Comparison of ENCODE assay signal across 8 cellular contexts in genomic region chr2:11784747-11785610, GRCh38. TPM values are rescaled to one million over a fixed set of nuclear protein-coding genes. Genes with fewer than 3 reads are reported as not detected.
DNase-seq lines count a peak whose midpoint lies in the region; ATAC-seq, FAIRE-seq and TF ChIP-seq lines count a peak whose summit lies in the region.

No MANE protein-coding gene starts in this region.

- ATAC-seq in stimulated activated naive B cell treated with anti-CD40 and anti-IgM and Interleukin-4, amounts not matched to agents 10 μg/mL and 1 μg/mL and 100 μg/mL, for 72 hours (replicated peaks), result peak; percentile 50 to 54
- ATAC-seq in HG03196 (IDR thresholded peaks at IDR 0.05; ENCODE audit: unreplicated experiment), result no peak

- no peaks in the 10 kb centered on the region for H3K9me2 ChIP-seq in DOHH2 (replicated peaks; ENCODE audit: control insufficient read depth, low read length)

- H3F3A ChIP-seq in DOHH2 (ENCODE audit: control insufficient read depth, insufficient read depth), result no peaks in the 10 kb centered on the region

- TF ChIP-seq POLR2A in endothelial cell of umbilical vein (IDR thresholded peaks at IDR 0.05; ENCODE audit: low read depth, low read length), result no peak

- dilution Hi-C loops in endothelial cell of umbilical vein (cut with MboI; ENCODE audit: extremely low pct_ligation_motif_present, low sequenced_read_pairs), result no loop called here

- peaks cover 75 to 84% of the 10 kb centered on the region in 2 donors for H3K36me3 Mint-ChIP-seq in stimulated activated naive B cell treated with anti-CD40 and anti-IgM and Interleukin-4, amounts not matched to agents 10 μg/mL and 1 μg/mL and 100 μg/mL, for 72 hours

- H3K9me1 ChIP-seq in endothelial cell of umbilical vein (replicated peaks; ENCODE audit: control insufficient read depth, extremely low read depth, insufficient read depth, low read length), result no peaks in the 10 kb centered on the region

- H3K27ac Mint-ChIP-seq in stimulated activated naive B cell treated with anti-CD40 and anti-IgM and Interleukin-4, amounts not matched to agents 10 μg/mL and 1 μg/mL and 100 μg/mL, for 72 hours, result no peak overlapping the region

- H3K4me2 ChIP-seq in DOHH2 (ENCODE audit: low read length) (no peak overlapping the region), endothelial cell of umbilical vein (ENCODE audit: insufficient read depth, low read length) (no peak overlapping the region)

- no peaks in the 10 kb centered on the region for H3K9me3 Mint-ChIP-seq in stimulated activated naive B cell treated with anti-CD40 and anti-IgM and Interleukin-4, amounts not matched to agents 10 μg/mL and 1 μg/mL and 100 μg/mL, for 72 hours

- H3K4me1 ChIP-seq in DOHH2 (ENCODE audit: control insufficient read depth, low read length) (no peaks in the 10 kb centered on the region), endothelial cell of umbilical vein (ENCODE audit: control insufficient read depth, extremely low read depth, insufficient read depth, low read length) (no peaks in the 10 kb centered on the region)

- peak; percentile 47 for FAIRE-seq in endothelial cell of umbilical vein (lab: Jason Lieb, UNC)

- H3K27me3 ChIP-seq in DOHH2 (ENCODE audit: control insufficient read depth, low read length), result no peaks in the 10 kb centered on the region
- no peaks in the 10 kb centered on the region for H3K27me3 ChIP-seq in endothelial cell of umbilical vein (ENCODE audit: control insufficient read depth in 2 of 2, insufficient read depth in 2 of 2, low read length in 2 of 2)

- peak; percentile 83 for DNase-seq in activated CD8-positive, alpha-beta memory T cell treated with anti-CD3 and anti-CD28 coated beads, Interleukin-2, amount 50 U/mL, for 48 hours
- peak; percentile 49 for DNase-seq in endothelial cell of umbilical vein (ENCODE audit: low read depth, low spot score)
- peak; percentile 89 for DNase-seq in mesenteric fat pad (ENCODE audit: low spot score)
- peak; percentile 11 for DNase-seq in stimulated activated naive B cell treated with anti-CD40 and anti-IgM and Interleukin-4, amounts not matched to agents 10 μg/mL and 1 μg/mL and 100 μg/mL, for 72 hours
- DNase-seq in NCI-H510A treated with DMSO at 0.1 percent for 48 hours (lab: John Stamatoyannopoulos, UW), result no peak

- POLR2A ChIA-PET in endothelial cell of umbilical vein (lab: Charles Lee), result no interaction called here

- peaks cover 4 to 5% of the 10 kb centered on the region in 2 donors for H3K4me1 Mint-ChIP-seq in stimulated activated naive B cell treated with anti-CD40 and anti-IgM and Interleukin-4, amounts not matched to agents 10 μg/mL and 1 μg/mL and 100 μg/mL, for 72 hours

- H2AFZ ChIP-seq in endothelial cell of umbilical vein (ENCODE audit: low read depth, low read length), result peak overlapping the region; percentile 64

- H3K4me3 ChIP-seq in DOHH2 (ENCODE audit: low read length) (no peak overlapping the region), endothelial cell of umbilical vein (replicated peaks in 1 of 3; ENCODE audit: insufficient read depth in 1 of 3, low read depth in 1 of 3, low read length in 3 of 3) (peak overlapping the region in 1 of 3 experiments; percentile 26)

- no peaks in the 10 kb centered on the region for H3K9me3 ChIP-seq in DOHH2 (ENCODE audit: control insufficient read depth, insufficient read depth, low read length)
- no peaks in the 10 kb centered on the region for H3K9me3 ChIP-seq in endothelial cell of umbilical vein (replicated peaks; ENCODE audit: control insufficient read depth, insufficient read depth, low read length)

- H3K27me3 Mint-ChIP-seq in stimulated activated naive B cell treated with anti-CD40 and anti-IgM and Interleukin-4, amounts not matched to agents 10 μg/mL and 1 μg/mL and 100 μg/mL, for 72 hours, result no peaks in the 10 kb centered on the region

- CTCF ChIA-PET in endothelial cell of umbilical vein (lab: Charles Lee), result interaction anchor here (0.6 to 9.6 kb wide), 25 partner anchors 8 to 1222 kb away, joined by 3 to 188 read pairs (median 4); partner anchors contain the start of gene LPIN1

- no peak overlapping the region for H3K4me3 Mint-ChIP-seq in stimulated activated naive B cell treated with anti-CD40 and anti-IgM and Interleukin-4, amounts not matched to agents 10 μg/mL and 1 μg/mL and 100 μg/mL, for 72 hours

- H3K9ac ChIP-seq in endothelial cell of umbilical vein (replicated peaks; ENCODE audit: extremely low read depth, insufficient read depth, low read length), result no peak overlapping the region

- H3K27ac ChIP-seq in DOHH2 (ENCODE audit: low read depth, low read length) (no peak overlapping the region), endothelial cell of umbilical vein (ENCODE audit: insufficient read depth, low read depth, low read length) (no peak overlapping the region)

- no TSS peak for BruUV-seq in endothelial cell of umbilical vein (replicated peaks; lab: Mats Ljungman, UMichigan)

- peak; percentile 82 for TF ChIP-seq CTCF in DOHH2 (IDR thresholded peaks at IDR 0.05; ENCODE audit: low read depth, low read length, poor library complexity, severe bottlenecking)
- peak; percentile 95 for TF ChIP-seq CTCF in LNCAP (IDR thresholded peaks at IDR 0.05)
- TF ChIP-seq CTCF in endothelial cell of umbilical vein (IDR thresholded peaks at IDR 0.05; ENCODE audit: extremely low read depth in 1 of 2, insufficient read depth in 1 of 2, low read depth in 1 of 2, low read length in 2 of 2), result peak; percentile 94 to 99

- H3K79me2 ChIP-seq in DOHH2 (ENCODE audit: control insufficient read depth, low read length) (no peaks in the 10 kb centered on the region), endothelial cell of umbilical vein (ENCODE audit: control insufficient read depth, insufficient read depth, low read length) (no peaks in the 10 kb centered on the region)

- H4K20me1 ChIP-seq in DOHH2 (ENCODE audit: control insufficient read depth, insufficient read depth, low read depth, low read length) (peaks cover 3% of the 10 kb centered on the region; the same call in 1 of the 2 replicates), endothelial cell of umbilical vein (replicated peaks; ENCODE audit: control insufficient read depth, extremely low read depth, insufficient read depth, low read length) (no peaks in the 10 kb centered on the region)

- intact Hi-C loops in endothelial cell of umbilical vein (cut with micrococcal nuclease), result loop anchor here (1.0 kb wide), 2 partner anchors 47 to 97 kb away; no protein-coding TSS in a partner anchor

- H3K36me3 ChIP-seq in DOHH2 (ENCODE audit: control insufficient read depth, low read length), result peaks cover 63% of the 10 kb centered on the region
- peaks cover 29 to 31% of the 10 kb centered on the region in 2 experiments for H3K36me3 ChIP-seq in endothelial cell of umbilical vein (ENCODE audit: control insufficient read depth in 2 of 2, extremely low read depth in 1 of 2, insufficient read depth in 2 of 2, low read length in 2 of 2)

TF ChIP-seq in endothelial cell of umbilical vein, 7 proteins besides CTCF, POLR2A, EP300 and RAD21:
- no peak for TF ChIP-seq FOS (IDR thresholded peaks at IDR 0.05; ENCODE audit: borderline replicate concordance, insufficient read depth, low read length)
- TF ChIP-seq JUN (IDR thresholded peaks at IDR 0.05; ENCODE audit: borderline replicate concordance, insufficient read depth, insufficient read length, low read depth), result no peak
- no peak for TF ChIP-seq MYC (IDR thresholded peaks at IDR 0.05; ENCODE audit: low read depth, low read length)
- no peak for TF ChIP-seq POLR2AphosphoS5 (IDR thresholded peaks at IDR 0.05; ENCODE audit: insufficient read depth, low read depth, low read length)

RNA-seq across cellular contexts. Expression of gene LPIN1, which starts 38.5 kb away (rescaled TPM):
- total RNA-seq in endothelial cell of umbilical vein (66.6 and 80.4 TPM in 2 replicates), mesenteric fat pad (198 TPM)
- 19.5 and 26.6 TPM in 2 replicates for polyA plus RNA-seq in endothelial cell of umbilical vein
- 26.1 TPM in 2 replicates for polyA plus RNA-seq in endothelial cell of umbilical vein (2011; cell fraction: cytosol; rRNA removed)
- polyA plus RNA-seq in endothelial cell of umbilical vein (2011; cell fraction: nucleus; rRNA removed), result 77.8 and 85.7 TPM in 2 replicates
- 25.5 and 31.7 TPM in 2 replicates for polyA plus RNA-seq in endothelial cell of umbilical vein (2012)
- 46.4 and 48.3 TPM in 2 replicates for polyA minus RNA-seq in endothelial cell of umbilical vein
- polyA minus RNA-seq in endothelial cell of umbilical vein (2011; cell fraction: cytosol; rRNA and poly(A)+ RNA removed), result 12.7 TPM
- polyA minus RNA-seq in endothelial cell of umbilical vein (2011; cell fraction: nucleus; rRNA and poly(A)+ RNA removed), result 47.4 and 60.8 TPM in 2 replicates
